In the genomic region with DNA sequence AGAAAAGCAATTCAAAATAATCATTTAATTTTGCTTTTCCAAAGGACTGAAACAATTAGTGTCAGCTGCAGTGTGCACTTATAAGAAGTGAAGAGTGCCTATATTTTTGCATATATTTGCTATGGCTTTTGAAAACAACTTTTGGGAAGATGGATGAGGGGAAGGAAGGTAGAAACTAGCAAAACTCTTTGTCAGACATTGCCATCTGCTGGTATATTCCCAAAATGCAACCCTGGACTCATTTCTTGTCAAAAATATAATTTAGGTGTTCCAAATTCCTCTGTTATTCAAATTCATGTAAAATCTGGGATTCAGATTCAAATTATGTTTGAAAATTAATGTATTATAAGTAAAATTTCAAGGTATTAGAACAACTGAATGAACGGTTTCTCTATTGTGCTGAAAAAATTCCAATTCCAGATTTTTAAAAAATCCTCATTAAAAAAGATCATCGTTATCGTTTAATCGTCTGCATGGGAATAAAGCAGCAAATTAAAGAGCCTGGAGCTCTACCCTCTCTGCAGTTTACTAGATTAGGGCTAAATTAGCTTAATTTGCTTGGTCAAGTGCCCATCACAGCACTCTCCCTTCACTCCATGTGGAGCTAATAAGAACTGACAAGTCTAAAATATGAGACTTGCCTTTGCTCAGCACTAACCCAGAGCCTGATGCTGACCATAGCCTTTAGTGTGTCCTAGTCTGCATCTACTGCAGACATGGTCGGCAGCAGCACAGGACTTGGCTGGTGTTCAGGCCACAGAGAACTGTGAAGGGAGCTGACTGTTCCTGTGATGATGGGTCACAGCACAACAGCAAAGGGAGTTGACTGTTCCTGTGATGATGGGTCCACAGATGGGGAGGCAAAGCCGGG, we compare ENCODE assay signal across 8 cellular contexts.
A peak's percentile ranks its signal among the peaks of the same experiment; 100 is the strongest.
DNase-seq lines count a peak whose midpoint lies in the region; ATAC-seq and TF ChIP-seq lines count a peak whose summit lies in the region.

No MANE protein-coding gene starts in this region.

- H3K4me2 ChIP-seq in HCT116 (ENCODE audit: low read length) (no peak overlapping the region), SK-N-SH (no peak overlapping the region; the same call in 1 of the 2 replicates)

- H2AFZ ChIP-seq in HCT116 (ENCODE audit: low read depth, low read length, poor library complexity, severe bottlenecking): no peak overlapping the region
- H2AFZ ChIP-seq in SK-N-SH (ENCODE audit: low read depth): no peak overlapping the region

- no peaks in the 10 kb centered on the region for H3F3A ChIP-seq in SK-N-SH (replicated peaks; ENCODE audit: insufficient read depth)

- no peaks in the 10 kb centered on the region for H3K9me3 Mint-ChIP-seq in Calu3 (ENCODE audit: low read depth, unreplicated experiment)

- TF ChIP-seq CTCF in Calu3 (IDR thresholded peaks at IDR 0.05; ENCODE audit: unreplicated experiment) (peak; percentile 44), HCT116 (IDR thresholded peaks at IDR 0.05 in 2 of 3, conservative IDR thresholded peaks at IDR 0.05 in 1 of 3; ENCODE audit: borderline replicate concordance in 1 of 3, insufficient read depth in 1 of 3, low read depth in 2 of 3, low read length in 2 of 3) (peak; percentile 38 to 73 (median 49); a peak in 5 of 6 replicates), SK-N-SH (IDR thresholded peaks at IDR 0.05) (peak; percentile 85), fibroblast of villous mesenchyme (IDR thresholded peaks at IDR 0.05; ENCODE audit: insufficient read depth, low read depth, low read length) (peak; percentile 68), prostate gland (IDR thresholded peaks at IDR 0.05) (peak; percentile 27 to 78 (median 68))

- DNase-seq in Calu3 (peak; percentile 46), HCT116 (ENCODE audit: low read depth, low spot score) (peak; percentile 15), SK-N-SH (peak; percentile 68), fibroblast of villous mesenchyme (ENCODE audit: low read depth) (peak; percentile 44), prostate gland (ENCODE audit: low spot score) (peak; percentile 29)

- H3K4me1 Mint-ChIP-seq in Calu3 (ENCODE audit: low read depth, unreplicated experiment): peaks cover 24% of the 10 kb centered on the region

- H4K20me1 ChIP-seq in HCT116 (ENCODE audit: insufficient read depth) (no peaks in the 10 kb centered on the region), SK-N-SH (ENCODE audit: insufficient read depth) (no peaks in the 10 kb centered on the region)

- TF ChIP-seq RAD21 in HCT116 (IDR thresholded peaks at IDR 0.05; ENCODE audit: low read depth) (peak; percentile 67), SK-N-SH (IDR thresholded peaks at IDR 0.05; ENCODE audit: low read length) (peak; percentile 91)

- H3K27ac ChIP-seq in HCT116 (ENCODE audit: low read depth, low read length) (no peak overlapping the region), SK-N-SH (ENCODE audit: low read depth in 2 of 2, low read length in 1 of 2) (peak overlapping the region in 1 of 2 experiments; percentile 83; a peak in 2 of 4 replicates), prostate gland (no peak overlapping the region)

- H3K27me3 ChIP-seq in HCT116 (ENCODE audit: insufficient read depth, low read length) (no peaks in the 10 kb centered on the region), SK-N-SH (ENCODE audit: insufficient read depth) (no peaks in the 10 kb centered on the region), prostate gland (replicated peaks; ENCODE audit: insufficient read depth) (no peaks in the 10 kb centered on the region)

- no peaks in the 10 kb centered on the region for H3K27me3 Mint-ChIP-seq in Calu3 (ENCODE audit: unreplicated experiment)

- CTCF ChIA-PET in Calu3 (lab: Charles Lee) (interaction anchor here (0.7 kb wide), 1 partner anchor 362 kb away, joined by 3 read pairs; no protein-coding TSS in a partner anchor), HCT116 (lab: Charles Lee) (interaction anchor here (0.6 to 1.1 kb wide), 4 partner anchors 220 to 777 kb away, joined by 3 to 5 read pairs (median 4); no protein-coding TSS in a partner anchor), SK-N-SH (lab: Yijun Ruan, JAX) (interaction anchor here (0.7 to 5.4 kb wide), 31 partner anchors 9 to 655 kb away, joined by 3 to 51 read pairs (median 4); no protein-coding TSS in a partner anchor)

- H3K4me1 ChIP-seq in HCT116 (ENCODE audit: control insufficient read depth in 1 of 2, insufficient read depth in 2 of 2, low read length in 2 of 2) (no peaks in the 10 kb centered on the region), SK-N-SH (ENCODE audit: control insufficient read depth in 1 of 2, insufficient read depth in 2 of 2, low read depth in 1 of 2, low read length in 1 of 2) (peaks cover 0 to 13% of the 10 kb centered on the region in 2 experiments; a peak in 2 of 4 replicates), prostate gland (replicated peaks) (no peaks in the 10 kb centered on the region)

- RAD21 ChIA-PET in HCT116 (lab: Charles Lee; ENCODE audit: low non-redundant PET in 1 of 2, low total read pairs in 2 of 2, uncharacterized antibody in 2 of 2, unreplicated experiment in 2 of 2): no interaction called here

- TF ChIP-seq POLR2A in HCT116 (IDR thresholded peaks at IDR 0.05; ENCODE audit: borderline replicate concordance, extremely low read depth, insufficient read depth, insufficient read length) (no peak), prostate gland (IDR thresholded peaks at IDR 0.05) (no peak)

- H3K36me3 ChIP-seq in HCT116 (ENCODE audit: control insufficient read depth in 1 of 2, insufficient read depth in 2 of 2, low read length in 2 of 2) (no peaks in the 10 kb centered on the region), SK-N-SH (replicated peaks in 1 of 2; ENCODE audit: control insufficient read depth in 1 of 2, insufficient read depth in 2 of 2, low read length in 1 of 2) (no peaks in the 10 kb centered on the region), prostate gland (no peaks in the 10 kb centered on the region)

- H3K36me3 Mint-ChIP-seq in Calu3 (ENCODE audit: insufficient read depth, unreplicated experiment): no peaks in the 10 kb centered on the region

- no peak overlapping the region for H3K4me3 Mint-ChIP-seq in Calu3 (ENCODE audit: low read depth, unreplicated experiment)

- POLR2A ChIA-PET in HCT116 (lab: Charles Lee): no interaction called here
- POLR2A ChIA-PET in SK-N-SH (lab: Yijun Ruan, JAX): interaction anchor here (1.2 kb wide), 1 partner anchor 220 kb away, joined by 6 read pairs; no protein-coding TSS in a partner anchor

- H3K9me2 ChIP-seq in HCT116 (ENCODE audit: insufficient read depth): no peaks in the 10 kb centered on the region
- no peaks in the 10 kb centered on the region for H3K9me2 ChIP-seq in SK-N-SH

- H3K9ac ChIP-seq in HCT116 (ENCODE audit: low read length): no peak overlapping the region
- no peak overlapping the region for H3K9ac ChIP-seq in SK-N-SH

- H3K27ac Mint-ChIP-seq in Calu3 (ENCODE audit: unreplicated experiment): no peak overlapping the region

- 10% methylated on average over 6 of the region's 6 CpGs for WGBS in SK-N-SH (ENCODE audit: low lambda C conversion rate)
- WGBS in prostate gland: 45% methylated on average over 6 of the region's 6 CpGs

- peak in 1 of 2 experiments; percentile 91; a peak in 2 of 4 replicates for TF ChIP-seq EP300 in SK-N-SH (IDR thresholded peaks at IDR 0.05; ENCODE audit: borderline replicate concordance in 1 of 2, low read depth in 1 of 2, low read length in 1 of 2)

- intact Hi-C loops in Calu3 (cut with micrococcal nuclease; ENCODE audit: unreplicated experiment) (loop anchor here (1.0 to 5.0 kb wide), 4 partner anchors 220 to 549 kb away; partner anchors contain the start of gene LMOD3), HCT116 (cut with micrococcal nuclease) (loop anchor here (1.0 to 2.0 kb wide), 3 partner anchors 347 to 551 kb away; no protein-coding TSS in a partner anchor), prostate gland (cut with DNase I) (loop anchor here (5.0 kb wide), 3 partner anchors 234 to 514 kb away; no protein-coding TSS in a partner anchor)

- BruUV-seq in Calu3 (replicated peaks; lab: Mats Ljungman, UMichigan) (no TSS peak), HCT116 (replicated peaks; lab: Mats Ljungman, UMichigan) (no TSS peak)

- no peaks in the 10 kb centered on the region for H3K9me3 ChIP-seq in HCT116 (ENCODE audit: control insufficient read depth in 1 of 2, insufficient read depth in 1 of 2, low read depth in 1 of 2, low read length in 2 of 2)
- H3K9me3 ChIP-seq in SK-N-SH: no peaks in the 10 kb centered on the region
- H3K9me3 ChIP-seq in prostate gland: no peaks in the 10 kb centered on the region

- H3K79me2 ChIP-seq in HCT116 (ENCODE audit: insufficient read depth, low read length) (no peaks in the 10 kb centered on the region), SK-N-SH (ENCODE audit: insufficient read depth) (no peaks in the 10 kb centered on the region)

- ATAC-seq in HCT116 (peak; percentile 47; the same call in 1 of the 2 replicates), GM18858 (IDR thresholded peaks at IDR 0.05; ENCODE audit: unreplicated experiment) (no peak), HG02610 (IDR thresholded peaks at IDR 0.05; ENCODE audit: unreplicated experiment) (no peak), HG03342 (IDR thresholded peaks at IDR 0.05; ENCODE audit: unreplicated experiment) (no peak)

- H3K4me3 ChIP-seq in HCT116 (replicated peaks in 1 of 2; ENCODE audit: low read depth in 1 of 2, low read length in 2 of 2): no peak overlapping the region
- no peak overlapping the region; a peak in 2 of 4 replicates for H3K4me3 ChIP-seq in SK-N-SH (ENCODE audit: low read depth in 2 of 2, low read length in 1 of 2)
- no peak overlapping the region for H3K4me3 ChIP-seq in fibroblast of villous mesenchyme (ENCODE audit: low read depth, low read length)
- H3K4me3 ChIP-seq in prostate gland: no peak overlapping the region

TF ChIP-seq in HCT116, 20 proteins besides CTCF, POLR2A, EP300 and RAD21 (continues in another document):
- TF ChIP-seq CEBPB (IDR thresholded peaks at IDR 0.05; ENCODE audit: low read depth) (no peak), SIN3A (IDR thresholded peaks at IDR 0.05; ENCODE audit: low read depth) (no peak), FOSL1 (IDR thresholded peaks at IDR 0.05; ENCODE audit: low read depth) (no peak), JUND (IDR thresholded peaks at IDR 0.05) (no peak), EZH2phosphoT487 (IDR thresholded peaks at IDR 0.05; ENCODE audit: borderline replicate concordance) (no peak)
- TF ChIP-seq, protein P1, sequence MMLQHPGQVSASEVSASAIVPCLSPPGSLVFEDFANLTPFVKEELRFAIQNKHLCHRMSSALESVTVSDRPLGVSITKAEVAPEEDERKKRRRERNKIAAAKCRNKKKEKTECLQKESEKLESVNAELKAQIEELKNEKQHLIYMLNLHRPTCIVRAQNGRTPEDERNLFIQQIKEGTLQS (IDR thresholded peaks at IDR 0.05): no peak

TF ChIP-seq in SK-N-SH, 30 proteins besides CTCF, POLR2A, EP300 and RAD21 (continues in another document):
- TF ChIP-seq MAX (IDR thresholded peaks at IDR 0.05; ENCODE audit: low read depth) (no peak), RCOR1 (IDR thresholded peaks at IDR 0.05; ENCODE audit: low read length) (peak; percentile 42; the same call in 1 of the 2 replicates)

Comparison
In these comparisons a context has a peak if more than half of its experiments do, and no peak if none do; other contexts are left out.
1. DNase-seq: peak in every context shown above with its lines; median percentile 68 in SK-N-SH; 46 in Calu3; 44 in fibroblast of villous mesenchyme; 29 in prostate gland; 15 in HCT116.